In genomic region chr22:17064498-17065100, GRCh38 we compare ENCODE assay signal across 20 cellular contexts. TPM values are rescaled to one million over a fixed set of nuclear protein-coding genes. Genes with fewer than 3 reads are reported as not detected.
"Had no signal": no experiment of that assay in that cellular context is flagged by ENCODE, and none has a peak within 500 bp of the region (broad histone marks: within the 10 kb centered on the region; RNA-seq: fewer than 3 reads in every experiment).

No MANE protein-coding gene starts in this region.

- ATAC-seq: activated CD8-positive, alpha-beta T cell treated with anti-CD3 and anti-CD28 coated beads for 36 hours; activated naive CD4-positive, alpha-beta T cell treated with anti-CD3 and anti-CD28 coated beads, Interleukin-2, amount 50 U/mL, for 72 hours; activated T-cell treated with anti-CD3 and anti-CD28 coated beads, Interleukin-2, amount 50 U/mL, for 72 hours; natural killer cell treated with Interleukin-12 subunit alpha and Interleukin-12 subunit beta and Interleukin-15 and Interleukin-18, amount 100 ng/mL, for 72 hours; SK-N-SH treated with all-trans-retinoic acid at 6 μM for 48 hours had no signal

- H3K4me3 ChIP-seq: coronary artery, sigmoid colon, spleen had no signal

- H3K27ac ChIP-seq: spleen, WERI-Rb-1 had no signal

- H3K9me3 ChIP-seq: sigmoid colon, spleen had no signal

- DNase-seq: activated CD4-positive, alpha-beta T cell treated with anti-CD3 and anti-CD28 coated beads for 48 hours; activated CD8-positive, alpha-beta memory T cell treated with anti-CD3 and anti-CD28 coated beads, Interleukin-2, amount 50 U/mL, for 4 hours; activated CD8-positive, alpha-beta T cell treated with anti-CD3 and anti-CD28 coated beads for 36 hours; activated gamma-delta T cell; activated T-cell treated with anti-CD3 and anti-CD28 coated beads, Interleukin-2, amount 50 U/mL, for 72 hours; amniotic stem cell; effector CD8-positive, alpha-beta T cell; foreskin melanocyte; mesendoderm; nucleus accumbens; sigmoid colon; spleen; T-helper 1 cell; WERI-Rb-1 had no signal

- H3K36me3 ChIP-seq: sigmoid colon, spleen, WERI-Rb-1 had no signal

RNA-seq across cellular contexts. Expression of gene GAB4, which starts 56.6 kb away (rescaled TPM):
- total RNA-seq: activated CD8-positive, alpha-beta T cell treated with anti-CD3 and anti-CD28 coated beads for 36 hours; activated naive CD4-positive, alpha-beta T cell treated with anti-CD3 and anti-CD28 coated beads, Interleukin-2, amount 50 U/mL, for 72 hours; activated T-cell treated with anti-CD3 and anti-CD28 coated beads, Interleukin-2, amount 50 U/mL, for 72 hours; natural killer cell treated with Interleukin-12 subunit alpha and Interleukin-12 subunit beta and Interleukin-15 and Interleukin-18, amount 100 ng/mL, for 72 hours; posterior vena cava; temporal lobe had no signal
